ENCODE assay signal across 2 cellular contexts in the genomic region with DNA sequence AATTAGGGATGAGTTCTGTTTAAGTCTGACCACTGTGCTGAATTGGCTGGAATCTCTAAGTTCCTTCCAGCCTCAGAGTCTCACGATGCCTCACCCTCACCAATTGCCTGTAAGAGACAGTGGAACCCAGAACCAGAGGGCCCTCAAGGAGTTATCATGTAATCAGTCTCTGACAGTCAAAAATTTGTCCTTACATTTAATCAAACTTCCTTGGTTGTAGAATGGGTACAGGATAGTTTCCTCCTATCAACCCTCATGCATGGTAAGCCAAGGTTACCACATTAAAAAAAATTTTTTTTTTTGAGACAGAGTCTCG.
TF ChIP-seq lines count a peak whose summit lies in the region.

No MANE protein-coding gene starts in this region.

TF ChIP-seq in SK-N-SH treated with all-trans-retinoic acid at 6 μM for 48 hours, 23 proteins besides CTCF, POLR2A, EP300 and RAD21 (continued from another document):
- no peak for TF ChIP-seq ZNF8 (CRISPR knock-in tag; IDR thresholded peaks at IDR 0.05)
- no peak for TF ChIP-seq ZFP3 (CRISPR knock-in tag; IDR thresholded peaks at IDR 0.05)
- TF ChIP-seq ZC3H10 (CRISPR knock-in tag; IDR thresholded peaks at IDR 0.05), result no peak
- TF ChIP-seq, protein P1, sequence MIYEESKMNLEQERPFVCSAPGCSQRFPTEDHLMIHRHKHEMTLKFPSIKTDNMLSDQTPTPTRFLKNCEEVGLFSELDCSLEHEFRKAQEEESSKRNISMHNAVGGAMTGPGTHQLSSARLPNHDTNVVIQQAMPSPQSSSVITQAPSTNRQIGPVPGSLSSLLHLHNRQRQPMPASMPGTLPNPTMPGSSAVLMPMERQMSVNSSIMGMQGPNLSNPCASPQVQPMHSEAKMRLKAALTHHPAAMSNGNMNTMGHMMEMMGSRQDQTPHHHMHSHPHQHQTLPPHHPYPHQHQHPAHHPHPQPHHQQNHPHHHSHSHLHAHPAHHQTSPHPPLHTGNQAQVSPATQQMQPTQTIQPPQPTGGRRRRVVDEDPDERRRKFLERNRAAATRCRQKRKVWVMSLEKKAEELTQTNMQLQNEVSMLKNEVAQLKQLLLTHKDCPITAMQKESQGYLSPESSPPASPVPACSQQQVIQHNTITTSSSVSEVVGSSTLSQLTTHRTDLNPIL (CRISPR knock-in tag; IDR thresholded peaks at IDR 0.05; ENCODE audit: low read depth), result no peak
- no peak for TF ChIP-seq TOX (CRISPR knock-in tag; IDR thresholded peaks at IDR 0.05; ENCODE audit: borderline replicate concordance)
- TF ChIP-seq, protein P2, sequence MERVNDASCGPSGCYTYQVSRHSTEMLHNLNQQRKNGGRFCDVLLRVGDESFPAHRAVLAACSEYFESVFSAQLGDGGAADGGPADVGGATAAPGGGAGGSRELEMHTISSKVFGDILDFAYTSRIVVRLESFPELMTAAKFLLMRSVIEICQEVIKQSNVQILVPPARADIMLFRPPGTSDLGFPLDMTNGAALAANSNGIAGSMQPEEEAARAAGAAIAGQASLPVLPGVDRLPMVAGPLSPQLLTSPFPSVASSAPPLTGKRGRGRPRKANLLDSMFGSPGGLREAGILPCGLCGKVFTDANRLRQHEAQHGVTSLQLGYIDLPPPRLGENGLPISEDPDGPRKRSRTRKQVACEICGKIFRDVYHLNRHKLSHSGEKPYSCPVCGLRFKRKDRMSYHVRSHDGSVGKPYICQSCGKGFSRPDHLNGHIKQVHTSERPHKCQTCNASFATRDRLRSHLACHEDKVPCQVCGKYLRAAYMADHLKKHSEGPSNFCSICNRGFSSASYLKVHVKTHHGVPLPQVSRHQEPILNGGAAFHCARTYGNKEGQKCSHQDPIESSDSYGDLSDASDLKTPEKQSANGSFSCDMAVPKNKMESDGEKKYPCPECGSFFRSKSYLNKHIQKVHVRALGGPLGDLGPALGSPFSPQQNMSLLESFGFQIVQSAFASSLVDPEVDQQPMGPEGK (CRISPR knock-in tag; IDR thresholded peaks at IDR 0.05; ENCODE audit: borderline replicate concordance), result no peak
- TF ChIP-seq ZNF565 (CRISPR knock-in tag; conservative IDR thresholded peaks at IDR 0.05; ENCODE audit: low read depth), result no peak
- TF ChIP-seq, protein P3, sequence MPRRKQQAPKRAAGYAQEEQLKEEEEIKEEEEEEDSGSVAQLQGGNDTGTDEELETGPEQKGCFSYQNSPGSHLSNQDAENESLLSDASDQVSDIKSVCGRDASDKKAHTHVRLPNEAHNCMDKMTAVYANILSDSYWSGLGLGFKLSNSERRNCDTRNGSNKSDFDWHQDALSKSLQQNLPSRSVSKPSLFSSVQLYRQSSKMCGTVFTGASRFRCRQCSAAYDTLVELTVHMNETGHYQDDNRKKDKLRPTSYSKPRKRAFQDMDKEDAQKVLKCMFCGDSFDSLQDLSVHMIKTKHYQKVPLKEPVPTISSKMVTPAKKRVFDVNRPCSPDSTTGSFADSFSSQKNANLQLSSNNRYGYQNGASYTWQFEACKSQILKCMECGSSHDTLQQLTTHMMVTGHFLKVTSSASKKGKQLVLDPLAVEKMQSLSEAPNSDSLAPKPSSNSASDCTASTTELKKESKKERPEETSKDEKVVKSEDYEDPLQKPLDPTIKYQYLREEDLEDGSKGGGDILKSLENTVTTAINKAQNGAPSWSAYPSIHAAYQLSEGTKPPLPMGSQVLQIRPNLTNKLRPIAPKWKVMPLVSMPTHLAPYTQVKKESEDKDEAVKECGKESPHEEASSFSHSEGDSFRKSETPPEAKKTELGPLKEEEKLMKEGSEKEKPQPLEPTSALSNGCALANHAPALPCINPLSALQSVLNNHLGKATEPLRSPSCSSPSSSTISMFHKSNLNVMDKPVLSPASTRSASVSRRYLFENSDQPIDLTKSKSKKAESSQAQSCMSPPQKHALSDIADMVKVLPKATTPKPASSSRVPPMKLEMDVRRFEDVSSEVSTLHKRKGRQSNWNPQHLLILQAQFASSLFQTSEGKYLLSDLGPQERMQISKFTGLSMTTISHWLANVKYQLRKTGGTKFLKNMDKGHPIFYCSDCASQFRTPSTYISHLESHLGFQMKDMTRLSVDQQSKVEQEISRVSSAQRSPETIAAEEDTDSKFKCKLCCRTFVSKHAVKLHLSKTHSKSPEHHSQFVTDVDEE (CRISPR knock-in tag; IDR thresholded peaks at IDR 0.05), result no peak
- TF ChIP-seq PPARA (CRISPR knock-in tag; IDR thresholded peaks at IDR 0.05; ENCODE audit: borderline replicate concordance), result no peak
- TF ChIP-seq TCF4 (CRISPR knock-in tag; IDR thresholded peaks at IDR 0.05; ENCODE audit: borderline replicate concordance), result no peak
- no peak for TF ChIP-seq BACH2 (CRISPR knock-in tag; IDR thresholded peaks at IDR 0.05; ENCODE audit: borderline replicate concordance)
- TF ChIP-seq GLIS3 (CRISPR knock-in tag; IDR thresholded peaks at IDR 0.05), result no peak
- no peak for TF ChIP-seq OSR1 (CRISPR knock-in tag; IDR thresholded peaks at IDR 0.05)
- no peak for TF ChIP-seq CSDC2 (CRISPR knock-in tag; IDR thresholded peaks at IDR 0.05)
- no peak for TF ChIP-seq ARNTL (CRISPR knock-in tag; IDR thresholded peaks at IDR 0.05; ENCODE audit: borderline replicate concordance, low read depth)
- no peak for TF ChIP-seq SNAI2 (CRISPR knock-in tag; IDR thresholded peaks at IDR 0.05)
- no peak for TF ChIP-seq ESRRG (CRISPR knock-in tag; IDR thresholded peaks at IDR 0.05)
- TF ChIP-seq, protein P4, sequence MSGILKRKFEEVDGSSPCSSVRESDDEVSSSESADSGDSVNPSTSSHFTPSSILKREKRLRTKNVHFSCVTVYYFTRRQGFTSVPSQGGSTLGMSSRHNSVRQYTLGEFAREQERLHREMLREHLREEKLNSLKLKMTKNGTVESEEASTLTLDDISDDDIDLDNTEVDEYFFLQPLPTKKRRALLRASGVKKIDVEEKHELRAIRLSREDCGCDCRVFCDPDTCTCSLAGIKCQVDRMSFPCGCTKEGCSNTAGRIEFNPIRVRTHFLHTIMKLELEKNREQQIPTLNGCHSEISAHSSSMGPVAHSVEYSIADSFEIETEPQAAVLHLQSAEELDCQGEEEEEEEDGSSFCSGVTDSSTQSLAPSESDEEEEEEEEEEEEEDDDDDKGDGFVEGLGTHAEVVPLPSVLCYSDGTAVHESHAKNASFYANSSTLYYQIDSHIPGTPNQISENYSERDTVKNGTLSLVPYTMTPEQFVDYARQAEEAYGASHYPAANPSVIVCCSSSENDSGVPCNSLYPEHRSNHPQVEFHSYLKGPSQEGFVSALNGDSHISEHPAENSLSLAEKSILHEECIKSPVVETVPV (CRISPR knock-in tag; IDR thresholded peaks at IDR 0.05), result no peak

TF ChIP-seq in SK-N-SH, 30 proteins besides CTCF, POLR2A, EP300 and RAD21:
- no peak for TF ChIP-seq TAF1 (IDR thresholded peaks at IDR 0.05; ENCODE audit: borderline replicate concordance, low read depth, low read length)
- TF ChIP-seq EZH2phosphoT487 (IDR thresholded peaks at IDR 0.05; ENCODE audit: borderline replicate concordance, low read depth), result no peak
- TF ChIP-seq TEAD4 (IDR thresholded peaks at IDR 0.05; ENCODE audit: borderline replicate concordance, insufficient read depth), result no peak
- TF ChIP-seq SMC3 (IDR thresholded peaks at IDR 0.05; ENCODE audit: low read depth, low read length), result no peak
- TF ChIP-seq, protein P5, sequence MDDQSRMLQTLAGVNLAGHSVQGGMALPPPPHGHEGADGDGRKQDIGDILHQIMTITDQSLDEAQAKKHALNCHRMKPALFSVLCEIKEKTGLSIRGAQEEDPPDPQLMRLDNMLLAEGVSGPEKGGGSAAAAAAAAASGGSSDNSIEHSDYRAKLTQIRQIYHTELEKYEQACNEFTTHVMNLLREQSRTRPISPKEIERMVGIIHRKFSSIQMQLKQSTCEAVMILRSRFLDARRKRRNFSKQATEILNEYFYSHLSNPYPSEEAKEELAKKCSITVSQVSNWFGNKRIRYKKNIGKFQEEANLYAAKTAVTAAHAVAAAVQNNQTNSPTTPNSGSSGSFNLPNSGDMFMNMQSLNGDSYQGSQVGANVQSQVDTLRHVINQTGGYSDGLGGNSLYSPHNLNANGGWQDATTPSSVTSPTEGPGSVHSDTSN (IDR thresholded peaks at IDR 0.05), result no peak
- no peak for TF ChIP-seq RFX5 (IDR thresholded peaks at IDR 0.05; ENCODE audit: low read length)
- TF ChIP-seq, protein P6, sequence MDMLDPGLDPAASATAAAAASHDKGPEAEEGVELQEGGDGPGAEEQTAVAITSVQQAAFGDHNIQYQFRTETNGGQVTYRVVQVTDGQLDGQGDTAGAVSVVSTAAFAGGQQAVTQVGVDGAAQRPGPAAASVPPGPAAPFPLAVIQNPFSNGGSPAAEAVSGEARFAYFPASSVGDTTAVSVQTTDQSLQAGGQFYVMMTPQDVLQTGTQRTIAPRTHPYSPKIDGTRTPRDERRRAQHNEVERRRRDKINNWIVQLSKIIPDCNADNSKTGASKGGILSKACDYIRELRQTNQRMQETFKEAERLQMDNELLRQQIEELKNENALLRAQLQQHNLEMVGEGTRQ (IDR thresholded peaks at IDR 0.05; ENCODE audit: borderline replicate concordance, low read depth, low read length), result no peak
- TF ChIP-seq MEF2A (IDR thresholded peaks at IDR 0.05; ENCODE audit: borderline replicate concordance, low read depth), result no peak
- no peak for TF ChIP-seq ELF1 (IDR thresholded peaks at IDR 0.05)
- TF ChIP-seq YY1 (IDR thresholded peaks at IDR 0.05; ENCODE audit: low read depth), result no peak
- no peak for TF ChIP-seq GABPA (IDR thresholded peaks at IDR 0.05; ENCODE audit: low read depth)
- TF ChIP-seq FOXJ3 (CRISPR knock-in tag; IDR thresholded peaks at IDR 0.05), result no peak
- no peak for TF ChIP-seq FOXM1 (IDR thresholded peaks at IDR 0.05; ENCODE audit: low read depth)
- TF ChIP-seq, protein P7, sequence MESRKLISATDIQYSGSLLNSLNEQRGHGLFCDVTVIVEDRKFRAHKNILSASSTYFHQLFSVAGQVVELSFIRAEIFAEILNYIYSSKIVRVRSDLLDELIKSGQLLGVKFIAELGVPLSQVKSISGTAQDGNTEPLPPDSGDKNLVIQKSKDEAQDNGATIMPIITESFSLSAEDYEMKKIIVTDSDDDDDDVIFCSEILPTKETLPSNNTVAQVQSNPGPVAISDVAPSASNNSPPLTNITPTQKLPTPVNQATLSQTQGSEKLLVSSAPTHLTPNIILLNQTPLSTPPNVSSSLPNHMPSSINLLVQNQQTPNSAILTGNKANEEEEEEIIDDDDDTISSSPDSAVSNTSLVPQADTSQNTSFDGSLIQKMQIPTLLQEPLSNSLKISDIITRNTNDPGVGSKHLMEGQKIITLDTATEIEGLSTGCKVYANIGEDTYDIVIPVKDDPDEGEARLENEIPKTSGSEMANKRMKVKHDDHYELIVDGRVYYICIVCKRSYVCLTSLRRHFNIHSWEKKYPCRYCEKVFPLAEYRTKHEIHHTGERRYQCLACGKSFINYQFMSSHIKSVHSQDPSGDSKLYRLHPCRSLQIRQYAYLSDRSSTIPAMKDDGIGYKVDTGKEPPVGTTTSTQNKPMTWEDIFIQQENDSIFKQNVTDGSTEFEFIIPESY (IDR thresholded peaks at IDR 0.05; ENCODE audit: borderline replicate concordance, low read depth), result no peak
- TF ChIP-seq NFIC (IDR thresholded peaks at IDR 0.05; ENCODE audit: borderline replicate concordance), result no peak
